ENCODE assay signal across 7 cellular contexts in the genomic region with DNA sequence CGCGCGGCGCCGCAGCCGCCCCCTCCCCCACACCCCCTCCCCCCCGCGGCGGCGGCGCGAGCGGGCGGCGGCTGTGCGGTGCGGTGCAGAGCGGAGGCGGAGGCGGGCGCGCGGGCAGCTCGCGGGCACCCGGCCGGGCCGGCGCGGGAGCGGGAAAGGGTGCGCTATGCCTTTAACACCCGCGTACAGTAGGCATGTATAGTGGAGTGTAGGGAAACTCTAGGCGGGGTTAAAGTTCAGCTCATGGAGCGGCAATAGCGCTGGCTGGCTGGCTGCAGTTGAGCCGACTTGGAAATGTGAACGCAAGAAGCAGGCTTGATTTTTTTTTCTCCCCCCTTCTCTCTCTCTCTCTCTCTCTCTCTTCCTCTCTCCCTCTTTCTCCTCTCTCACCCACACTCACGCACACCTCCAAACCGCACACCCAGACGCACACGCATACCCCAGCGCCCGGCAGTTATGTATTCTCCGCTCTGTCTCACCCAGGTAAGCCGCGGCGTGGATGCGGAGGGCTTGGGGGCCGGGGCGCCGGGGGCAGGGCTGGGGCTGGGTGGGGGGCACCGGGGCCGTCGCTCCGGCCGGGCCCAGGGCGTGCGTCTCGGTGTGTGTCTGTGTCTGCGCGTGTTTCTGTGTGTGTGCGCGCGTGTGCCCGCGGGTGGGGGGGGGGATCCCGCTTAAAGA. TPM values are rescaled to one million over a fixed set of nuclear protein-coding genes. Genes with fewer than 3 reads are reported as not detected.
DNase-seq lines count a peak whose midpoint lies in the region; ATAC-seq and TF ChIP-seq lines count a peak whose summit lies in the region.

A gene (plus strand): TSS at position 226 of the 678 bp plus-strand sequence.

- CTCF ChIA-PET in activated CD4-positive, alpha-beta memory T cell treated with anti-CD3 and anti-CD28 coated beads, Interleukin-2, amount 10 ng/mL, durations not matched to agents 7 days and 5 days (lab: Charles Lee) = interaction anchor here (1.5 to 3.1 kb wide), 2 partner anchors 33 to 371 kb away, joined by 3 to 19 read pairs; no protein-coding TSS in a partner anchor

- no peaks in the 10 kb centered on the region for H3K27me3 ChIP-seq in subcutaneous abdominal adipose tissue (ENCODE audit: control insufficient read depth in 5 of 5, insufficient read depth in 4 of 5, low read length in 5 of 5)

- H3K27ac ChIP-seq in subcutaneous abdominal adipose tissue (ENCODE audit: low read depth, low read length) = peak within 1 kb of the TSS; percentile 89

- H3K27ac Mint-ChIP-seq in activated CD4-positive, alpha-beta memory T cell treated with anti-CD3 and anti-CD28 coated beads, Interleukin-2, amount 10 ng/mL, durations not matched to agents 7 days and 5 days = peak within 1 kb of the TSS; percentile 65
- no peak within 1 kb of the TSS for H3K27ac Mint-ChIP-seq in endothelial cell (ENCODE audit: unreplicated experiment)
- H3K27ac Mint-ChIP-seq in memory B cell = no peak within 1 kb of the TSS

- H3K27me3 Mint-ChIP-seq in activated CD4-positive, alpha-beta memory T cell treated with anti-CD3 and anti-CD28 coated beads, Interleukin-2, amount 10 ng/mL, durations not matched to agents 7 days and 5 days = peaks cover 53% of the 10 kb centered on the region
- H3K27me3 Mint-ChIP-seq in endothelial cell (ENCODE audit: unreplicated experiment) (peaks cover 14% of the 10 kb centered on the region), memory B cell (peaks cover 19% of the 10 kb centered on the region)

- H3K4me1 ChIP-seq in subcutaneous abdominal adipose tissue (ENCODE audit: control insufficient read depth in 5 of 5, insufficient read depth in 5 of 5, low read length in 5 of 5) = peaks cover 8 to 67% (median 59%) of the 10 kb centered on the region in 5 donors

- H3K9ac ChIP-seq in subcutaneous abdominal adipose tissue (ENCODE audit: low read length in 5 of 5) = peak within 1 kb of the TSS; percentile 60 to 92 (median 79)

- peaks cover 4% of the 10 kb centered on the region for H3K36me3 Mint-ChIP-seq in activated CD4-positive, alpha-beta memory T cell treated with anti-CD3 and anti-CD28 coated beads, Interleukin-2, amount 10 ng/mL, durations not matched to agents 7 days and 5 days (ENCODE audit: low read depth)
- H3K36me3 Mint-ChIP-seq in endothelial cell (ENCODE audit: low read depth, unreplicated experiment) (peaks cover 5% of the 10 kb centered on the region), memory B cell (no peaks in the 10 kb centered on the region)

- POLR2A ChIA-PET in activated CD4-positive, alpha-beta memory T cell treated with anti-CD3 and anti-CD28 coated beads, Interleukin-2, amount 10 ng/mL, durations not matched to agents 7 days and 5 days (lab: Charles Lee) = interaction anchor here (1.4 to 1.6 kb wide), 2 partner anchors 11 to 1354 kb away, joined by 3 read pairs; no protein-coding TSS in a partner anchor

- no peaks in the 10 kb centered on the region for H3K36me3 ChIP-seq in subcutaneous abdominal adipose tissue (ENCODE audit: control insufficient read depth in 5 of 5, insufficient read depth in 5 of 5, low read length in 5 of 5)

- DNase-seq in GM13977 (ENCODE audit: low spot score) (peak; percentile 54), NCI-H345 (lab: John Stamatoyannopoulos, UW) (peak; percentile 55), endothelial cell (ENCODE audit: low spot score) (no peak), memory B cell (ENCODE audit: low spot score in 2 of 2) (peak in 1 of 2 donors; percentile 25), GM19240 (ENCODE audit: insufficient read length, low spot score) (no peak)
- peak; percentile 33 for DNase-seq in activated CD4-positive, alpha-beta memory T cell treated with anti-CD3 and anti-CD28 coated beads, Interleukin-2, amount 10 ng/mL, durations not matched to agents 7 days and 5 days

- peak within 1 kb of the TSS; percentile 85 for H3K4me3 Mint-ChIP-seq in activated CD4-positive, alpha-beta memory T cell treated with anti-CD3 and anti-CD28 coated beads, Interleukin-2, amount 10 ng/mL, durations not matched to agents 7 days and 5 days
- H3K4me3 Mint-ChIP-seq in endothelial cell (ENCODE audit: unreplicated experiment) (peak within 1 kb of the TSS; percentile 96), memory B cell (peak within 1 kb of the TSS; percentile 77)

- TF ChIP-seq CTCF in GM13977 (IDR thresholded peaks at IDR 0.05; ENCODE audit: extremely low read depth, insufficient read depth, missing control alignments) = no peak
- TF ChIP-seq CTCF in endothelial cell (IDR thresholded peaks at IDR 0.05; ENCODE audit: unreplicated experiment) = no peak

- peaks cover 45% of the 10 kb centered on the region for H3K4me1 Mint-ChIP-seq in activated CD4-positive, alpha-beta memory T cell treated with anti-CD3 and anti-CD28 coated beads, Interleukin-2, amount 10 ng/mL, durations not matched to agents 7 days and 5 days
- H3K4me1 Mint-ChIP-seq in endothelial cell (ENCODE audit: unreplicated experiment) = peaks cover 43% of the 10 kb centered on the region
- H3K4me1 Mint-ChIP-seq in memory B cell = peaks cover 10% of the 10 kb centered on the region

- peak; percentile 14 for ATAC-seq in memory B cell (ENCODE audit: low read depth)

- no peaks in the 10 kb centered on the region for H3K9me3 ChIP-seq in subcutaneous abdominal adipose tissue (ENCODE audit: control insufficient read depth in 5 of 5, low read length in 5 of 5)

- peak within 1 kb of the TSS; percentile 81 to 99 (median 93) for H3K4me3 ChIP-seq in subcutaneous abdominal adipose tissue (ENCODE audit: low read depth in 1 of 5, low read length in 5 of 5)

- in situ Hi-C loops in GM13977 (cut with MboI; ENCODE audit: low pct_unique_long_range_greater_than_20kb, low sequenced_read_pairs, unreplicated experiment) = no loop called here

- H3K9me3 Mint-ChIP-seq in activated CD4-positive, alpha-beta memory T cell treated with anti-CD3 and anti-CD28 coated beads, Interleukin-2, amount 10 ng/mL, durations not matched to agents 7 days and 5 days = no peaks in the 10 kb centered on the region
- H3K9me3 Mint-ChIP-seq in endothelial cell (ENCODE audit: unreplicated experiment) (no peaks in the 10 kb centered on the region), memory B cell (no peaks in the 10 kb centered on the region)

RNA-seq across cellular contexts. Expression of the gene that starts here (rescaled TPM):
- 1 to 10 TPM; 2.4 to 3.0 TPM for total RNA-seq in activated CD4-positive, alpha-beta memory T cell treated with anti-CD3 and anti-CD28 coated beads, Interleukin-2, amount 10 ng/mL, durations not matched to agents 7 days and 5 days
- 16.2 TPM for total RNA-seq in endothelial cell (ENCODE audit: unreplicated experiment)

Comparison
In these comparisons a context has a peak if more than half of its experiments do, and no peak if none do; other contexts are left out.
1. DNase-seq: peak in GM13977 (single experiment), NCI-H345 (single experiment) and activated CD4-positive, alpha-beta memory T cell treated with anti-CD3 and anti-CD28 coated beads, Interleukin-2, amount 10 ng/mL, durations not matched to agents 7 days and 5 days (single experiment); none in endothelial cell (single experiment) and GM19240 (single experiment).
2. Peak in every context shown above with its lines, with median percentiles within 50 percentile points of each other: H3K4me3 Mint-ChIP-seq.